1 cellular context compared by ENCODE assay signal in the genomic region with DNA sequence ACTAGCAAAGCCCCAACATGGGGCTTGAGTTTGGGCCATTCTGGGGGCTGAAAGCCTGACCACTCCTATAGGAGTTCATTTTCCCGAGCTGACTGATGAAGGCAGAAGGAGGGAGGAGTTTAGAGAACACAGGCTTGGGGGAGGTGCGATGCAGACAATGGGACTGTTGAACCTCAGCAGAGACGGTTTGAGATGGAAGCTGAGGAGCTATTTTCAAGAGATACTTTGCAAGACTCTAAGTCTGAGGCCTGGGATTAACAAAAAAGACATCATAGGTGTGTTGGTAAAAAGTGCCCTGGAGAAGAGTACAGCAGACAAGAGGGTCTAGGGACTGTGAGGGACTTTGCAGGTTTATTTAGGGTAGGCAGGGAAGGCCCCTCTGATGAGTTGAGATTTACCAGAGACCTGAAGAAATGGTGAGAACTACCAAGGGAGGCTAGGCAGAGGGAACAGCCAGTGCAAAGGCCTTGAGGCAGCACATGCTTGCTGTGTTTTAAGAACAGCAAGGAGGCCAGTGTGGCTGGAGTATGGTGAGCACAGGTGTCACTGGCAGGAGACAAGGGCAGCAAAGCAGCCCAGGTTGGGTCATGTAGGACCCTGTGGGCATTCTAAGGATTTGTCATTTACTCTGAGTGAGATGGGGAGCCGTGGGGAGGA.
TF ChIP-seq lines count a peak whose summit lies in the region.

No MANE protein-coding gene starts in this region.

TF ChIP-seq in IMR-90, 13 proteins besides CTCF, POLR2A, EP300 and RAD21 (continued from another document):
- TF ChIP-seq, protein P1, sequence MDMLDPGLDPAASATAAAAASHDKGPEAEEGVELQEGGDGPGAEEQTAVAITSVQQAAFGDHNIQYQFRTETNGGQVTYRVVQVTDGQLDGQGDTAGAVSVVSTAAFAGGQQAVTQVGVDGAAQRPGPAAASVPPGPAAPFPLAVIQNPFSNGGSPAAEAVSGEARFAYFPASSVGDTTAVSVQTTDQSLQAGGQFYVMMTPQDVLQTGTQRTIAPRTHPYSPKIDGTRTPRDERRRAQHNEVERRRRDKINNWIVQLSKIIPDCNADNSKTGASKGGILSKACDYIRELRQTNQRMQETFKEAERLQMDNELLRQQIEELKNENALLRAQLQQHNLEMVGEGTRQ (IDR thresholded peaks at IDR 0.05; ENCODE audit: low read depth, low read length): no peak
- TF ChIP-seq, protein P2, sequence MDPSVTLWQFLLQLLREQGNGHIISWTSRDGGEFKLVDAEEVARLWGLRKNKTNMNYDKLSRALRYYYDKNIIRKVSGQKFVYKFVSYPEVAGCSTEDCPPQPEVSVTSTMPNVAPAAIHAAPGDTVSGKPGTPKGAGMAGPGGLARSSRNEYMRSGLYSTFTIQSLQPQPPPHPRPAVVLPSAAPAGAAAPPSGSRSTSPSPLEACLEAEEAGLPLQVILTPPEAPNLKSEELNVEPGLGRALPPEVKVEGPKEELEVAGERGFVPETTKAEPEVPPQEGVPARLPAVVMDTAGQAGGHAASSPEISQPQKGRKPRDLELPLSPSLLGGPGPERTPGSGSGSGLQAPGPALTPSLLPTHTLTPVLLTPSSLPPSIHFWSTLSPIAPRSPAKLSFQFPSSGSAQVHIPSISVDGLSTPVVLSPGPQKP (IDR thresholded peaks at IDR 0.05; ENCODE audit: borderline replicate concordance, low read depth, low read length): no peak
- TF ChIP-seq MAFK (IDR thresholded peaks at IDR 0.05; ENCODE audit: low read depth, low read length) (no peak), RCOR1 (IDR thresholded peaks at IDR 0.05; ENCODE audit: insufficient replicate concordance, low read length) (no peak), CHD1 (IDR thresholded peaks at IDR 0.05; ENCODE audit: low read depth, low read length) (no peak), RFX5 (IDR thresholded peaks at IDR 0.05; ENCODE audit: low read depth, low read length) (no peak), BHLHE40 (IDR thresholded peaks at IDR 0.05; ENCODE audit: low read depth, low read length) (no peak), FOS (IDR thresholded peaks at IDR 0.05; ENCODE audit: low read depth, low read length) (no peak)
